Comparison of ENCODE assay signal across 8 cellular contexts in genomic region chr1:243598433-243598832, GRCh38.
DNase-seq lines count a peak whose midpoint lies in the region; ATAC-seq and TF ChIP-seq lines count a peak whose summit lies in the region.

No MANE protein-coding gene starts in this region.

- no peak overlapping the region for H3K4me3 Mint-ChIP-seq in type B pancreatic cell

- TF ChIP-seq CTCF in PC-9 (conservative IDR thresholded peaks at IDR 0.05): no peak
- no peak for TF ChIP-seq CTCF in type B pancreatic cell (conservative IDR thresholded peaks at IDR 0.05)

- BruUV-seq in PC-9 (replicated peaks; lab: Mats Ljungman, UMichigan): no TSS peak

- CTCF ChIA-PET in PC-9 (lab: Charles Lee): no interaction called here

- intact Hi-C loops in PC-9 (cut with micrococcal nuclease; ENCODE audit: unreplicated experiment): no loop called here

- H3K4me3 ChIP-seq in PC-9: no peak overlapping the region

- POLR2A ChIA-PET in PC-9 (lab: Charles Lee; ENCODE audit: unreplicated experiment): interaction anchor here (0.5 to 0.8 kb wide), 6 partner anchors 15 to 684 kb away, joined by 3 to 7 read pairs (median 4); no protein-coding TSS in a partner anchor

- peak; percentile 18 for DNase-seq in stimulated activated CD4-positive, alpha-beta T cell treated with anti-CD3 and anti-CD28 coated beads, Interleukin-2, amount 100 ng/mL, for 4 hours (ENCODE audit: low read depth)
- no peak for DNase-seq in stimulated activated CD4-positive, alpha-beta T cell treated with anti-CD3 and anti-CD28 coated beads, Interleukin-2, amount 100 ng/mL, for 48 hours
- DNase-seq in PC-9 (peak; percentile 40 to 94), cerebellar cortex (ENCODE audit: low spot score) (peak; percentile 28), type B pancreatic cell (ENCODE audit: extremely low spot score, unreplicated experiment) (no peak), NCI-H2171 treated with DMSO at 0.1 percent for 48 hours (lab: John Stamatoyannopoulos, UW) (no peak)
- DNase-seq in effector CD8-positive, alpha-beta T cell (lab: John Stamatoyannopoulos, UW): no peak

- H3K27ac Mint-ChIP-seq in type B pancreatic cell: peak overlapping the region; percentile 73

- peaks cover 7% of the 10 kb centered on the region for H3K9me3 Mint-ChIP-seq in type B pancreatic cell

- H3K9me2 ChIP-seq in PC-9 (ENCODE audit: insufficient read depth): no peaks in the 10 kb centered on the region

- H3K36me3 ChIP-seq in PC-9 (ENCODE audit: low read depth): 0 out of 2 replicates have a peak, but pooled peaks cover 5% of the 10 kb centered on the region

- H2AFZ ChIP-seq in PC-9: no peak overlapping the region

- peak overlapping the region; percentile 5; the same call in 1 of the 2 replicates for H3K4me2 ChIP-seq in PC-9

- H3K36me3 Mint-ChIP-seq in type B pancreatic cell: peaks cover 3% of the 10 kb centered on the region

- 0 out of 2 replicates have a peak, but pooled peaks cover 4% of the 10 kb centered on the region for H3K9me3 ChIP-seq in PC-9 (ENCODE audit: insufficient read depth, low read depth)

- H3K27ac ChIP-seq in PC-9: peak overlapping the region; percentile 75

- ATAC-seq in GM21825 (IDR thresholded peaks at IDR 0.05; ENCODE audit: unreplicated experiment): no peak

- 0 out of 2 replicates have a peak, but pooled peaks cover 7% of the 10 kb centered on the region for H3K79me2 ChIP-seq in PC-9 (ENCODE audit: low read depth)

- H3K4me1 Mint-ChIP-seq in type B pancreatic cell (ENCODE audit: unreplicated experiment): no peaks in the 10 kb centered on the region

- peaks cover 33% of the 10 kb centered on the region for H3F3A ChIP-seq in PC-9 (ENCODE audit: insufficient read depth, low read depth)

- no peaks in the 10 kb centered on the region for H4K20me1 ChIP-seq in PC-9 (ENCODE audit: insufficient read depth)

- peaks cover 10% of the 10 kb centered on the region for H3K4me1 ChIP-seq in PC-9 (replicated peaks; ENCODE audit: insufficient read depth)

- no peaks in the 10 kb centered on the region for H3K27me3 Mint-ChIP-seq in type B pancreatic cell

- H3K27me3 ChIP-seq in PC-9 (ENCODE audit: insufficient read depth, low read depth): no peaks in the 10 kb centered on the region

Comparison
In these comparisons a context has a peak if more than half of its experiments do, and no peak if none do; other contexts are left out.
1. DNase-seq: peak in stimulated activated CD4-positive, alpha-beta T cell treated with anti-CD3 and anti-CD28 coated beads, Interleukin-2, amount 100 ng/mL, for 4 hours (single experiment), PC-9 (2 of 2) and cerebellar cortex (single experiment); none in stimulated activated CD4-positive, alpha-beta T cell treated with anti-CD3 and anti-CD28 coated beads, Interleukin-2, amount 100 ng/mL, for 48 hours (0 of 2), type B pancreatic cell (single experiment), NCI-H2171 treated with DMSO at 0.1 percent for 48 hours (single experiment) and effector CD8-positive, alpha-beta T cell (single experiment).